8 cellular contexts compared by ENCODE assay signal in genomic region chr5:138354387-138354786, GRCh38. TPM values are rescaled to one million over a fixed set of nuclear protein-coding genes. Genes with fewer than 3 reads are reported as not detected.
A peak's percentile ranks its signal among the peaks of the same experiment; 100 is the strongest.
DNase-seq lines count a peak whose midpoint lies in the region; ATAC-seq and TF ChIP-seq lines count a peak whose summit lies in the region.

No MANE protein-coding gene starts in this region.

- peaks cover 19% of the 10 kb centered on the region for H3K36me3 Mint-ChIP-seq in stimulated activated naive CD8-positive, alpha-beta T cell treated with anti-CD3 and anti-CD28 coated beads, Interleukin-15, Interleukin-2, amounts not matched to agents 100 ng/mL and 50 ng/mL, for 24 hours (ENCODE audit: low read depth)
- peaks cover 26% of the 10 kb centered on the region for H3K36me3 Mint-ChIP-seq in brain

- WGBS in mesodermal cell (ENCODE audit: insufficient coverage in 2 of 2), 2 experiments: 21 to 24% methylated on average over 5 of the region's 5 CpGs
- WGBS in aorta, 2 donors: 7 to 9% methylated on average over 5 of the region's 5 CpGs

- H3K4me1 ChIP-seq in mesodermal cell (ENCODE audit: control insufficient read depth, insufficient read depth, low read length, poor library complexity, severe bottlenecking): peaks cover 3% of the 10 kb centered on the region
- peaks cover 2 to 6% of the 10 kb centered on the region in 2 donors for H3K4me1 ChIP-seq in aorta (ENCODE audit: control insufficient read depth in 1 of 2, insufficient read depth in 2 of 2, low read length in 2 of 2)

- H3K9me3 Mint-ChIP-seq in stimulated activated naive CD8-positive, alpha-beta T cell treated with anti-CD3 and anti-CD28 coated beads, Interleukin-15, Interleukin-2, amounts not matched to agents 100 ng/mL and 50 ng/mL, for 24 hours: peaks cover 6% of the 10 kb centered on the region
- H3K9me3 Mint-ChIP-seq in brain: peaks cover 7 to 15% (median 11%) of the 10 kb centered on the region in 5 experiments

- no peak for DNase-seq in stimulated activated naive CD8-positive, alpha-beta T cell treated with anti-CD3 and anti-CD28 coated beads, Interleukin-15, Interleukin-2, amounts not matched to agents 100 U/mL and 50 U/mL, for 24 hours
- DNase-seq in aorta (no peak), globus pallidus (ENCODE audit: low spot score) (no peak)
- no peak for DNase-seq in effector CD4-positive, alpha-beta T cell

- H3K4me3 Mint-ChIP-seq in stimulated activated naive CD8-positive, alpha-beta T cell treated with anti-CD3 and anti-CD28 coated beads, Interleukin-15, Interleukin-2, amounts not matched to agents 100 ng/mL and 50 ng/mL, for 24 hours: peak overlapping the region; percentile 96
- peak overlapping the region; percentile 93 to 96 (median 94) for H3K4me3 Mint-ChIP-seq in brain

- peaks cover 15% of the 10 kb centered on the region for H3K9me3 ChIP-seq in mesodermal cell (ENCODE audit: control insufficient read depth, low read length)
- H3K9me3 ChIP-seq in aorta (ENCODE audit: control insufficient read depth, low read length): no peaks in the 10 kb centered on the region

- no peaks in the 10 kb centered on the region for H3K27me3 ChIP-seq in aorta (ENCODE audit: control insufficient read depth in 1 of 2, insufficient read depth in 2 of 2, low read length in 1 of 2)

- peak overlapping the region; percentile 92 for H3K4me3 ChIP-seq in mesodermal cell (ENCODE audit: extremely low read depth, insufficient read depth, low read length, poor library complexity, severe bottlenecking)
- H3K4me3 ChIP-seq in aorta (ENCODE audit: low read length in 2 of 2): peak overlapping the region; percentile 66 to 94

- intact Hi-C loops in aorta (cut with DNase I): no loop called here

- peaks cover 53% of the 10 kb centered on the region for H3K4me1 Mint-ChIP-seq in stimulated activated naive CD8-positive, alpha-beta T cell treated with anti-CD3 and anti-CD28 coated beads, Interleukin-15, Interleukin-2, amounts not matched to agents 100 ng/mL and 50 ng/mL, for 24 hours (ENCODE audit: low read depth)
- peaks cover 45% of the 10 kb centered on the region for H3K4me1 Mint-ChIP-seq in brain

- H3K27me3 Mint-ChIP-seq in stimulated activated naive CD8-positive, alpha-beta T cell treated with anti-CD3 and anti-CD28 coated beads, Interleukin-15, Interleukin-2, amounts not matched to agents 100 ng/mL and 50 ng/mL, for 24 hours: no peaks in the 10 kb centered on the region
- H3K27me3 Mint-ChIP-seq in brain: peaks cover 9% of the 10 kb centered on the region

- ATAC-seq in stimulated activated naive CD8-positive, alpha-beta T cell treated with anti-CD3 and anti-CD28 coated beads, Interleukin-15, Interleukin-2, amounts not matched to agents 100 U/mL and 50 U/mL, for 24 hours: no peak
- ATAC-seq in aorta (ENCODE audit: low FRiP score): no peak
- no peak for ATAC-seq in GM18867 (IDR thresholded peaks at IDR 0.05; ENCODE audit: unreplicated experiment)

- peak overlapping the region; percentile 93 for H3K27ac Mint-ChIP-seq in stimulated activated naive CD8-positive, alpha-beta T cell treated with anti-CD3 and anti-CD28 coated beads, Interleukin-15, Interleukin-2, amounts not matched to agents 100 ng/mL and 50 ng/mL, for 24 hours
- peak overlapping the region; percentile 93 to 99 (median 97) for H3K27ac Mint-ChIP-seq in brain

- H3K27ac ChIP-seq in mesodermal cell (ENCODE audit: low read depth, low read length, severe bottlenecking): no peak overlapping the region
- H3K27ac ChIP-seq in aorta (ENCODE audit: low read depth in 1 of 2, low read length in 2 of 2): peak overlapping the region; percentile 28 to 49

- H3K36me3 ChIP-seq in mesodermal cell (ENCODE audit: control insufficient read depth, insufficient read depth, low read length): peaks cover 33% of the 10 kb centered on the region
- H3K36me3 ChIP-seq in aorta (ENCODE audit: control insufficient read depth in 1 of 2, insufficient read depth in 2 of 2, low read length in 1 of 2): no peaks in the 10 kb centered on the region

- TF ChIP-seq CTCF in brain (conservative IDR thresholded peaks at IDR 0.05): no peak

RNA-seq across cellular contexts. Expression of gene KDM3B, which starts 1.9 kb away (rescaled TPM):
- polyA plus RNA-seq in brain (ENCODE audit: insufficient read depth, low read depth, low replicate concordance) (44.3 TPM), aorta (10 to 100 TPM; 17.4 to 27.2 TPM)
- polyA plus RNA-seq in mesodermal cell (2013, experiment 1 of 2): 70.9 TPM
- polyA plus RNA-seq in mesodermal cell (2013, experiment 2 of 2): 70.2 TPM
- total RNA-seq in aorta: 10 to 100 TPM; 55.9 to 66.0 TPM

RNA-seq across cellular contexts. Expression of gene FAM53C, which starts 16.3 kb away (rescaled TPM):
- polyA plus RNA-seq in brain (ENCODE audit: insufficient read depth, low read depth, low replicate concordance) (20.9 TPM), aorta (10 to 100 TPM in 1 of 2 donors, 1 to 10 TPM in 1; 9.9 to 14.7 TPM)
- 38.9 TPM for polyA plus RNA-seq in mesodermal cell (2013, experiment 1 of 2)
- 33.8 TPM for polyA plus RNA-seq in mesodermal cell (2013, experiment 2 of 2)
- total RNA-seq in aorta: 10 to 100 TPM; 25.8 to 26.7 TPM

RNA-seq across cellular contexts. Expression of gene CDC25C, which starts 22.8 kb away (rescaled TPM):
- polyA plus RNA-seq in brain (ENCODE audit: insufficient read depth, low read depth, low replicate concordance): 13.2 TPM
- 27.9 TPM for polyA plus RNA-seq in mesodermal cell (2013, experiment 1 of 2)
- polyA plus RNA-seq in mesodermal cell (2013, experiment 2 of 2): 29.4 TPM
- not detected for total RNA-seq in aorta
- polyA plus RNA-seq in aorta: under 1 TPM in 1 of 2 donors, not detected in 1; 0.38 TPM

Comparison
In these comparisons a context has a peak if more than half of its experiments do, and no peak if none do; other contexts are left out.
1. RNA of gene CDC25C, which starts 22.8 kb away (polyA plus RNA-seq): 13.2 TPM in brain (single experiment); 0.38 TPM in aorta; every median in the first group is over 10 times any median in the second.